ENCODE assay signal across 1 cellular context in the genomic region with DNA sequence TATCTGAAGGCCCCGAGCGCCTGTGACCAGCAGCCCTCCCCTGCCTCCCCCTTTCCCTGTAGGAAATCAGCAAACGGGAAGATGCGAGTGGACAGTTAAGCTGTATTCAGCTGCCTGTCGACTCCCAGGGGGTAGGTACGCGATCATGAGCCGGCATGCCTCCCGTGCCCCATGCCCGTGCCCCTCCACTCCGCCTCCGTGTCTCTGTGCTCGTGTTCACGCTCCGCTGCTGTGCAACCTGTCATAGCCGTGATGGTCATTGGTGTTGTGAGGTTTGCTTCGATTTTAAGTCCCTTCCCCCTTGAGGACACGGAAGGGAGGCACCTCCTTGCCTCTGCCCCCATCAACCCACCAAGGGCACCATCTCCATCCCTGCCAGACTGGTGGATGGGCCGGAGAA.
TF ChIP-seq lines count a peak whose summit lies in the region.

No MANE protein-coding gene starts in this region.

TF ChIP-seq in SK-N-SH, 30 proteins besides CTCF, POLR2A, EP300 and RAD21 (continued from another document):
- no peak for TF ChIP-seq ZBTB33 (IDR thresholded peaks at IDR 0.05; ENCODE audit: borderline replicate concordance, low read depth)
- TF ChIP-seq TEAD4 (IDR thresholded peaks at IDR 0.05; ENCODE audit: borderline replicate concordance, insufficient read depth) = no peak
- TF ChIP-seq MEF2A (IDR thresholded peaks at IDR 0.05; ENCODE audit: borderline replicate concordance, low read depth) = no peak
- TF ChIP-seq USF1 (IDR thresholded peaks at IDR 0.05; ENCODE audit: borderline replicate concordance, low read depth) = no peak
- TF ChIP-seq GATA2 (CRISPR knock-in tag; IDR thresholded peaks at IDR 0.05) = no peak
- TF ChIP-seq TAF1 (IDR thresholded peaks at IDR 0.05; ENCODE audit: borderline replicate concordance, low read depth, low read length) = no peak
- TF ChIP-seq TCF12 (IDR thresholded peaks at IDR 0.05) = no peak
TF ChIP-seq in SK-N-SH: peak in this region for 0.
